ENCODE assay signal across 8 cellular contexts in genomic region chr9:129174724-129175514, GRCh38. TPM values are rescaled to one million over a fixed set of nuclear protein-coding genes. Genes with fewer than 3 reads are reported as not detected.
DNase-seq lines count a peak whose midpoint lies in the region; ATAC-seq and TF ChIP-seq lines count a peak whose summit lies in the region.

No MANE protein-coding gene starts in this region.

- intact Hi-C loops in upper lobe of right lung (cut with DNase I) = no loop called here

- H3K27ac Mint-ChIP-seq in naive thymus-derived CD8-positive, alpha-beta T cell = peak overlapping the region; percentile 48 to 96 (median 84)

- H3K9me3 ChIP-seq in upper lobe of right lung = no peaks in the 10 kb centered on the region

- no peaks in the 10 kb centered on the region for H3K36me3 Mint-ChIP-seq in naive thymus-derived CD8-positive, alpha-beta T cell

- ATAC-seq in naive thymus-derived CD8-positive, alpha-beta T cell = no peak
- ATAC-seq in upper lobe of right lung (peak; percentile 54), GM21723 (IDR thresholded peaks at IDR 0.05; ENCODE audit: unreplicated experiment) (no peak)

- H3K4me3 ChIP-seq in fibroblast of villous mesenchyme (ENCODE audit: low read depth, low read length) (peak overlapping the region; percentile 91), upper lobe of right lung (peak overlapping the region; percentile 79)

- H3K27ac ChIP-seq in upper lobe of right lung = peak overlapping the region; percentile 96

- peak overlapping the region; percentile 87 to 96 (median 92) for H3K4me3 Mint-ChIP-seq in naive thymus-derived CD8-positive, alpha-beta T cell

- POLR2A ChIA-PET in naive thymus-derived CD8-positive, alpha-beta T cell (lab: Charles Lee) = interaction anchor here (0.5 to 6.4 kb wide), 23 partner anchors 10 to 515 kb away, joined by 3 to 92 read pairs (median 6); partner anchors contain the start of gene NTMT1

- peaks cover 3 to 18% (median 8%) of the 10 kb centered on the region in 4 donors for H3K4me1 Mint-ChIP-seq in naive thymus-derived CD8-positive, alpha-beta T cell

- peaks cover 0 to 3% (median 0%) of the 10 kb centered on the region in 5 donors for H3K27me3 Mint-ChIP-seq in naive thymus-derived CD8-positive, alpha-beta T cell

- no peaks in the 10 kb centered on the region for H3K9me3 Mint-ChIP-seq in naive thymus-derived CD8-positive, alpha-beta T cell

- peaks cover 21% of the 10 kb centered on the region for H3K4me1 ChIP-seq in upper lobe of right lung

- no peaks in the 10 kb centered on the region for H3K27me3 ChIP-seq in upper lobe of right lung

- TF ChIP-seq CTCF in fibroblast of villous mesenchyme (IDR thresholded peaks at IDR 0.05; ENCODE audit: insufficient read depth, low read depth, low read length) = no peak
- no peak for TF ChIP-seq CTCF in upper lobe of right lung (IDR thresholded peaks at IDR 0.05)

- peak; percentile 96 for DNase-seq in 8988T
- DNase-seq in GM03348 (ENCODE audit: low spot score) = peak; percentile 95
- peak; percentile 53 for DNase-seq in NCI-H510A (lab: John Stamatoyannopoulos, UW)
- peak; percentile 67 for DNase-seq in activated effector memory CD4-positive, alpha-beta T cell treated with anti-CD3 and anti-CD28 coated beads, Interleukin-2, amount 50 U/mL, for 16 hours
- DNase-seq in fibroblast of villous mesenchyme (ENCODE audit: low read depth) = peak; percentile 93
- peak in 6 of 10 donors; percentile 7 to 43 (median 24) for DNase-seq in naive thymus-derived CD8-positive, alpha-beta T cell
- DNase-seq in upper lobe of right lung = peak; percentile 89

- H3K36me3 ChIP-seq in upper lobe of right lung = no peaks in the 10 kb centered on the region

RNA-seq across cellular contexts. Expression of gene IER5L, which starts 3.1 kb away (rescaled TPM):
- total RNA-seq in fibroblast of villous mesenchyme (60.5 and 75.7 TPM in 2 replicates), upper lobe of right lung (9.6 TPM)
- total RNA-seq in naive thymus-derived CD8-positive, alpha-beta T cell = 1 to 10 TPM; 7.5 to 8.8 TPM
- under 1 TPM in 2 of 3 donors, not detected in 1; 0.05 to 0.49 TPM for polyA plus RNA-seq in naive thymus-derived CD8-positive, alpha-beta T cell

Comparison
In these comparisons a context has a peak if more than half of its experiments do, and no peak if none do; other contexts are left out.
1. DNase-seq: peak in every context shown above with its lines; median percentile 96 in 8988T; 95 in GM03348; 93 in fibroblast of villous mesenchyme; 89 in upper lobe of right lung; 67 in activated effector memory CD4-positive, alpha-beta T cell treated with anti-CD3 and anti-CD28 coated beads, Interleukin-2, amount 50 U/mL, for 16 hours; 53 in NCI-H510A; 24 in naive thymus-derived CD8-positive, alpha-beta T cell.